In the genomic region with DNA sequence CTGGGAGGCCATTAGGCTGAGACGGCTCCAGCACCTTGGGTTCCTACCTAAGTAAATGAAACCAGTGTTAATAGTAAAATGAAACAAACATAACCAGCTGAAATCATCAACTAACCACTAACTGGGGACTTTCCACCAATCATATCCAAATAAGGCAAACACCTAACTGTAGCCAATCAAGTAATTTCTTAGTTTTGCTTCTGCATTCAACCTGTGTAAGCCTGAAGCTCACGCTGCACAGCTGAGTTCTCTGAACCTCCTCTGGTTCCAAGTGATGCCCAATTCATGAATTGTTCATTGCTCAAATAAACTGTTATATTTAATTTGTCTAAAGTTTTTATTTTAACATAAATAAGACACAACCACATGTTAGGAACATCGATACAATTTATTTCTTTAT, we compare ENCODE assay signal across 12 cellular contexts. TPM values are rescaled to one million over a fixed set of nuclear protein-coding genes. Genes with fewer than 3 reads are reported as not detected.
DNase-seq lines count a peak whose midpoint lies in the region; ATAC-seq and TF ChIP-seq lines count a peak whose summit lies in the region.
"Had no signal": no experiment of that assay in that cellular context is flagged by ENCODE, and none has a peak within 500 bp of the region (broad histone marks: within the 10 kb centered on the region; RNA-seq: fewer than 3 reads in every experiment).

No MANE protein-coding gene starts in this region.

- TF ChIP-seq CTCF in Calu3 (IDR thresholded peaks at IDR 0.05; ENCODE audit: unreplicated experiment) = no peak
- TF ChIP-seq CTCF in CD14-positive monocyte (IDR thresholded peaks at IDR 0.05) = no peak

- H3K9me3 Mint-ChIP-seq in Calu3 (ENCODE audit: low read depth, unreplicated experiment) (no peaks in the 10 kb centered on the region), CD14-positive monocyte (peaks cover 0 to 1% (median 0%) of the 10 kb centered on the region in 7 donors)
- H3K9me3 Mint-ChIP-seq: activated naive CD4-positive, alpha-beta T cell treated with anti-CD3 and anti-CD28 coated beads, Interleukin-2, amount 10 ng/mL, durations not matched to agents 7 days and 5 days; stimulated activated naive CD8-positive, alpha-beta T cell treated with anti-CD3 and anti-CD28 coated beads, Interleukin-15, Interleukin-2, amounts not matched to agents 100 ng/mL and 50 ng/mL, for 24 hours had no signal

- H3K4me1 Mint-ChIP-seq in Calu3 (ENCODE audit: low read depth, unreplicated experiment) (no peaks in the 10 kb centered on the region), CD14-positive monocyte (no peaks in the 10 kb centered on the region)

- intact Hi-C loops in Calu3 (cut with micrococcal nuclease; ENCODE audit: unreplicated experiment) (no loop called here), CD14-positive monocyte (cut with micrococcal nuclease) (no loop called here)

- DNase-seq in kidney glomerular epithelial cell (lab: John Stamatoyannopoulos, UW) (peak; percentile 7), Calu3 (no peak), CD14-positive monocyte (ENCODE audit: low spot score) (no peak), NCI-H2227 (lab: John Stamatoyannopoulos, UW; ENCODE audit: unreplicated experiment) (no peak)
- DNase-seq in effector CD4-positive, alpha-beta T cell = no peak
- DNase-seq: activated naive CD4-positive, alpha-beta T cell treated with anti-CD3 and anti-CD28 coated beads, Interleukin-2, amount 10 ng/mL, durations not matched to agents 7 days and 5 days; NCI-H226; right lobe of liver had no signal

- no peak overlapping the region for H3K27ac Mint-ChIP-seq in Calu3 (ENCODE audit: unreplicated experiment)
- H3K27ac Mint-ChIP-seq in CD14-positive monocyte = no peak overlapping the region
- H3K27ac Mint-ChIP-seq: activated naive CD4-positive, alpha-beta T cell treated with anti-CD3 and anti-CD28 coated beads, Interleukin-2, amount 10 ng/mL, durations not matched to agents 7 days and 5 days; stimulated activated naive CD8-positive, alpha-beta T cell treated with anti-CD3 and anti-CD28 coated beads, Interleukin-15, Interleukin-2, amounts not matched to agents 100 ng/mL and 50 ng/mL, for 24 hours had no signal

- ATAC-seq in GM18861 (IDR thresholded peaks at IDR 0.05; ENCODE audit: unreplicated experiment) (peak; percentile 96), GM21526 (IDR thresholded peaks at IDR 0.05; ENCODE audit: low FRiP score, unreplicated experiment) (peak; percentile 99), HG03159 (IDR thresholded peaks at IDR 0.05; ENCODE audit: unreplicated experiment) (peak; percentile 99)
- ATAC-seq: right lobe of liver had no signal

- H3K36me3 Mint-ChIP-seq in Calu3 (ENCODE audit: insufficient read depth, unreplicated experiment) (no peaks in the 10 kb centered on the region), CD14-positive monocyte (no peaks in the 10 kb centered on the region)

- H3K27me3 Mint-ChIP-seq in Calu3 (ENCODE audit: unreplicated experiment) (no peaks in the 10 kb centered on the region), CD14-positive monocyte (ENCODE audit: low read depth in 3 of 3) (peaks cover 1 to 8% (median 7%) of the 10 kb centered on the region in 3 donors)
- H3K27me3 Mint-ChIP-seq: activated naive CD4-positive, alpha-beta T cell treated with anti-CD3 and anti-CD28 coated beads, Interleukin-2, amount 10 ng/mL, durations not matched to agents 7 days and 5 days; stimulated activated naive CD8-positive, alpha-beta T cell treated with anti-CD3 and anti-CD28 coated beads, Interleukin-15, Interleukin-2, amounts not matched to agents 100 ng/mL and 50 ng/mL, for 24 hours had no signal

- no peak overlapping the region for H3K4me3 Mint-ChIP-seq in Calu3 (ENCODE audit: low read depth, unreplicated experiment)
- no peak overlapping the region for H3K4me3 Mint-ChIP-seq in CD14-positive monocyte
- H3K4me3 Mint-ChIP-seq: activated naive CD4-positive, alpha-beta T cell treated with anti-CD3 and anti-CD28 coated beads, Interleukin-2, amount 10 ng/mL, durations not matched to agents 7 days and 5 days; stimulated activated naive CD8-positive, alpha-beta T cell treated with anti-CD3 and anti-CD28 coated beads, Interleukin-15, Interleukin-2, amounts not matched to agents 100 ng/mL and 50 ng/mL, for 24 hours had no signal

- CTCF ChIA-PET in Calu3 (lab: Charles Lee) = interaction anchor here (0.8 kb wide), 1 partner anchor 23 kb away, joined by 4 read pairs; the partner anchor contains the start of gene KLHL32

- BruUV-seq in Calu3 (replicated peaks; lab: Mats Ljungman, UMichigan) = no TSS peak

RNA-seq across cellular contexts. Expression of gene KLHL32, which starts 22.5 kb away (rescaled TPM):
- 0.12 and 0.20 TPM in 2 replicates for total RNA-seq in Calu3 (2022)
- not detected for polyA plus RNA-seq in CD14-positive monocyte

RNA-seq across cellular contexts. Expression of gene NDUFAF4, which starts 49.4 kb away (rescaled TPM):
- 39.6 and 50.9 TPM in 2 replicates for total RNA-seq in Calu3 (2022)
- 10 to 100 TPM; 14.9 to 17.5 TPM for polyA plus RNA-seq in CD14-positive monocyte
